12 cellular contexts compared by ENCODE assay signal in the genomic region with DNA sequence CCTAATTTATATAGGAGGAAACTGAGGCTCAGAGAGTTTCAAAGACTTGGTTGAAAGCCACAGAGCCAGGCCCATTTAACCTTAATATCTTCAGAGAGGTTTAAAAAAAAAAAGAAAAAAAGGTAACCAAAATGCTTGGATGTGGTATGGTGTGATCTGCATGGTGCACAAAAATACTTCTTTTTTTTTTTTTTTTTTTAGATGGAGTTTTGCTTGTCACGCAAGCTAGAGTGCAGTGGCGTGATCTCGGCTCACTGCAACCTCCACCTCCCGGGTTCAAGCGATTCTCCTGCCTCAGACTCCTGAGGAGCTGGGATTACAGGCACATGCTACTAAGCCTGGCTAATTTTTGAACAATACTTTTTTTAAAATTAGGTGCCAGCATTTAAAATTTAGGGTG.
DNase-seq lines count a peak whose midpoint lies in the region; ATAC-seq and TF ChIP-seq lines count a peak whose summit lies in the region.
"Had no signal": no experiment of that assay in that cellular context is flagged by ENCODE, and none has a peak within 500 bp of the region (broad histone marks: within the 10 kb centered on the region; RNA-seq: fewer than 3 reads in every experiment).

No MANE protein-coding gene starts in this region.

- no peaks in the 10 kb centered on the region for H3K27me3 Mint-ChIP-seq in CD14-positive monocyte (ENCODE audit: low read depth in 3 of 3)
- H3K27me3 Mint-ChIP-seq in activated naive CD8-positive, alpha-beta T cell, result no peaks in the 10 kb centered on the region
- no peaks in the 10 kb centered on the region for H3K27me3 Mint-ChIP-seq in natural killer cell (ENCODE audit: low read depth in 2 of 2)

- H3K4me3 Mint-ChIP-seq in CD14-positive monocyte (peak overlapping the region; percentile 63 to 87), natural killer cell (peak overlapping the region; percentile 94)
- peak overlapping the region; percentile 88 for H3K4me3 Mint-ChIP-seq in activated naive CD8-positive, alpha-beta T cell

- ATAC-seq in natural killer cell (no peak), HG02642 (IDR thresholded peaks at IDR 0.05; ENCODE audit: poor library complexity, unreplicated experiment) (no peak), GM19455 (IDR thresholded peaks at IDR 0.05; ENCODE audit: unreplicated experiment) (no peak)

- TF ChIP-seq CTCF in CD14-positive monocyte (IDR thresholded peaks at IDR 0.05) (no peak), natural killer cell (IDR thresholded peaks at IDR 0.05) (no peak)

- no peaks in the 10 kb centered on the region for H3K9me3 Mint-ChIP-seq in CD14-positive monocyte
- no peaks in the 10 kb centered on the region for H3K9me3 Mint-ChIP-seq in activated naive CD8-positive, alpha-beta T cell (ENCODE audit: low read depth)
- no peaks in the 10 kb centered on the region for H3K9me3 Mint-ChIP-seq in natural killer cell

- intact Hi-C loops in CD14-positive monocyte (cut with micrococcal nuclease), result loop anchor here in 1 of 2 donors (5.0 kb wide), 1 partner anchor 48 kb away; no protein-coding TSS in a partner anchor
- intact Hi-C loops in natural killer cell (cut with micrococcal nuclease), result loop anchor here (1.0 to 5.0 kb wide), 4 partner anchors 26 to 144 kb away; no protein-coding TSS in a partner anchor

- peaks cover 5 to 12% of the 10 kb centered on the region in 2 donors for H3K36me3 Mint-ChIP-seq in CD14-positive monocyte
- peaks cover 3% of the 10 kb centered on the region for H3K36me3 Mint-ChIP-seq in activated naive CD8-positive, alpha-beta T cell
- no peaks in the 10 kb centered on the region for H3K36me3 Mint-ChIP-seq in natural killer cell

- H3K27ac Mint-ChIP-seq in CD14-positive monocyte, result peak overlapping the region; percentile 95 to 99 (median 98)
- H3K27ac Mint-ChIP-seq in activated naive CD8-positive, alpha-beta T cell, result peak overlapping the region; percentile 96
- H3K27ac Mint-ChIP-seq in natural killer cell, result peak overlapping the region; percentile 96 to 99

- H3K9me3 ChIP-seq in KOPT-K1 (ENCODE audit: insufficient read depth, low read length, poor library complexity, severe bottlenecking), result no peaks in the 10 kb centered on the region
- H3K9me3 ChIP-seq: BE2C, vagina had no signal

- peak overlapping the region; percentile 40 for H3K27ac ChIP-seq in KOPT-K1 (ENCODE audit: low read depth, low read length, poor library complexity, severe bottlenecking)

- H3K4me1 Mint-ChIP-seq in CD14-positive monocyte (peaks cover 78% of the 10 kb centered on the region), natural killer cell (peaks cover 89 to 96% of the 10 kb centered on the region in 2 donors)
- H3K4me1 Mint-ChIP-seq in activated naive CD8-positive, alpha-beta T cell (ENCODE audit: low read depth), result peaks cover 92% of the 10 kb centered on the region

- H3K36me3 ChIP-seq in KOPT-K1 (ENCODE audit: insufficient read depth, low read length), result no peaks in the 10 kb centered on the region
- H3K36me3 ChIP-seq: BE2C, vagina had no signal

- DNase-seq in CD14-positive monocyte (ENCODE audit: low spot score), result no peak
- no peak for DNase-seq in natural killer cell
- DNase-seq in NCI-H2171 (lab: John Stamatoyannopoulos, UW), result no peak
- no peak for DNase-seq in DMS153 (lab: John Stamatoyannopoulos, UW)
- DNase-seq: BE2C, erythroblast, NCI-H187 treated with DMSO at 0.1 percent for 48 hours had no signal
